In the genomic region with DNA sequence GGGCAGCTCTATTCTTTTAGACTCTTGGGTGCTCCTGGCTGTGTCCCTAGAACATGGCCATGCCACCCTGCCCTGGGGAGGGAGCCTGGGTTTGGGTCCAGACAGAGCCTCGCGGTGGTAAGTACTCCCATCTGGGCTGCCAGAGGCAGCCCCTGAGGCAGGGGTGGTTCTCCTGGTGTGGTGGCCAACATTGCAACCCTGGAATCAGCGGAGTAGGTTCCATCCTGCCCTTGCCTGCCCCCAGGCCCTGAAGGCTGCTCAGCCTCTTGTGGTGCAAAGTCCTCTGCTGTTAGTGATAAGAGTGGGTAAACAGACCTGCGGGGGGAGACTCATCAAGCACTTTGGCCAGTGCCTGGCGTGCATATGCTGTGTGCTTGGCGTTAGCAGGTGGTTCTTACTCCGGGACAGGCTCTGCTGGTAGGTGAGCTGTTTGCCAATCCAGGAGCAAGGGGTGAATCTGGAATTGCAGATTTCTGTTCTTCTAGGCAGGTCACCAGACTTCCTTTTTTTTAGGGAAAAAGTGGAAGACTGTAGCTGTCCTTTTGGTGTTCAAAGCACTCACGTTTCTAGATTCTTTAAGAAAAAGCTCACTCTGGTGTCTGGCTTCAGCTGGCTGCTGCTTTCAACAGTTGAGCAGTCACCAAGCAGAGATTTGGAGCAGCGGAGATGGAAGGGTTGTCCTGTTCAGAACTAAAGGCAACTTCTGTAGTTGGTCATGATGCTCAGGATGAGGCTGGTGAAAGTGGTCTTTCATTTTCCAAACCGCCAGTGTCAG, we compare ENCODE assay signal across 11 cellular contexts. TPM values are rescaled to one million over a fixed set of nuclear protein-coding genes. Genes with fewer than 3 reads are reported as not detected.
A peak's percentile ranks its signal among the peaks of the same experiment; 100 is the strongest.
DNase-seq lines count a peak whose midpoint lies in the region; ATAC-seq and TF ChIP-seq lines count a peak whose summit lies in the region.
"Had no signal": no experiment of that assay in that cellular context is flagged by ENCODE, and none has a peak within 500 bp of the region (broad histone marks: within the 10 kb centered on the region; RNA-seq: fewer than 3 reads in every experiment).

No MANE protein-coding gene starts in this region.

- H3K4me1 ChIP-seq in KMS-11 (ENCODE audit: low read depth, poor library complexity, severe bottlenecking): peaks cover 22% of the 10 kb centered on the region
- peaks cover 81% of the 10 kb centered on the region for H3K4me1 ChIP-seq in body of pancreas
- H3K4me1 ChIP-seq in mucosa of rectum (ENCODE audit: control insufficient read depth in 2 of 2, insufficient read depth in 2 of 2, low read length in 2 of 2): peaks cover 42 to 50% of the 10 kb centered on the region in 2 donors
- peaks cover 45% of the 10 kb centered on the region for H3K4me1 ChIP-seq in effector memory CD4-positive, alpha-beta T cell (ENCODE audit: control insufficient read depth, insufficient read depth, low read length, poor library complexity, severe bottlenecking)

- peaks cover 61% of the 10 kb centered on the region for H3K79me2 ChIP-seq in KMS-11 (ENCODE audit: insufficient read depth, low read depth)

- H3K4me3 ChIP-seq in KMS-11 (IDR thresholded peaks at IDR 0.05; ENCODE audit: insufficient read depth, low read depth, low read length) (no peak overlapping the region), body of pancreas (no peak overlapping the region), mucosa of rectum (ENCODE audit: low read length in 2 of 2) (peak overlapping the region; percentile 20 to 56)
- no peak overlapping the region for H3K4me3 ChIP-seq in effector memory CD4-positive, alpha-beta T cell (ENCODE audit: insufficient read depth, low read depth, low read length, poor library complexity, severe bottlenecking)

- no peaks in the 10 kb centered on the region for H3K9me3 ChIP-seq in body of pancreas
- H3K9me3 ChIP-seq in mucosa of rectum (ENCODE audit: control insufficient read depth in 2 of 2, low read length in 2 of 2): no peaks in the 10 kb centered on the region
- no peaks in the 10 kb centered on the region for H3K9me3 ChIP-seq in effector memory CD4-positive, alpha-beta T cell (ENCODE audit: control insufficient read depth, low read length)

- peak; percentile 87 for DNase-seq in COLO668 (lab: John Stamatoyannopoulos, UW; ENCODE audit: unreplicated experiment)
- peak; percentile 87 to 95 (median 92) for DNase-seq in body of pancreas
- DNase-seq in DMS114 treated with DMSO at 0.1 percent for 48 hours (lab: John Stamatoyannopoulos, UW; ENCODE audit: unreplicated experiment): no peak
- no peak for DNase-seq in effector memory CD4-positive, alpha-beta T cell
- no peak for DNase-seq in occipital lobe (lab: John Stamatoyannopoulos, UW)
- DNase-seq: activated naive CD8-positive, alpha-beta T cell treated with anti-CD3 and anti-CD28 coated beads, Interleukin-2, amount 10 ng/mL, durations not matched to agents 7 days and 5 days; SIG-M5; stimulated activated naive B cell treated with anti-CD40 and anti-IgM and Interleukin-4, amounts not matched to agents 10 μg/mL and 1 μg/mL and 100 μg/mL, for 72 hours had no signal

- TF ChIP-seq CTCF in KMS-11 (conservative IDR thresholded peaks at IDR 0.05; ENCODE audit: low read depth, low read length): no peak
- TF ChIP-seq CTCF in body of pancreas (IDR thresholded peaks at IDR 0.05): peak in 2 of 7 experiments; percentile 10 to 33

- TF ChIP-seq POLR2A in body of pancreas (IDR thresholded peaks at IDR 0.05): peak in 2 of 3 donors; percentile 43 to 50

- intact Hi-C loops in body of pancreas (cut with DNase I): no loop called here

- H3K4me2 ChIP-seq in KMS-11: peak overlapping the region; percentile 96; the same call in 1 of the 2 replicates

- H3K36me3 ChIP-seq in KMS-11 (ENCODE audit: insufficient read depth): no peaks in the 10 kb centered on the region
- no peaks in the 10 kb centered on the region for H3K36me3 ChIP-seq in body of pancreas (replicated peaks in 1 of 2; ENCODE audit: insufficient read depth in 1 of 2, low read depth in 2 of 2)
- peaks cover 5 to 21% of the 10 kb centered on the region in 2 donors for H3K36me3 ChIP-seq in mucosa of rectum (ENCODE audit: control insufficient read depth in 2 of 2, insufficient read depth in 2 of 2, low read length in 2 of 2)
- H3K36me3 ChIP-seq in effector memory CD4-positive, alpha-beta T cell (ENCODE audit: control insufficient read depth, insufficient read depth, low read length): peaks cover 10% of the 10 kb centered on the region

- no peak overlapping the region for H3K9ac ChIP-seq in KMS-11
- peak overlapping the region in 1 of 2 donors; percentile 14 for H3K9ac ChIP-seq in mucosa of rectum (ENCODE audit: low read depth in 1 of 2, low read length in 2 of 2)

- no peak overlapping the region for H2AFZ ChIP-seq in KMS-11 (ENCODE audit: low read depth)

- no peak overlapping the region for H3K27ac ChIP-seq in KMS-11
- peak overlapping the region; percentile 34 to 94 (median 52) for H3K27ac ChIP-seq in body of pancreas
- peak overlapping the region; percentile 32 to 42 for H3K27ac ChIP-seq in mucosa of rectum (ENCODE audit: low read depth in 2 of 2, low read length in 2 of 2)
- H3K27ac ChIP-seq in effector memory CD4-positive, alpha-beta T cell (ENCODE audit: insufficient read depth, low read length, poor library complexity, severe bottlenecking): no peak overlapping the region

- H4K20me1 ChIP-seq in KMS-11 (ENCODE audit: insufficient read depth): peaks cover 8% of the 10 kb centered on the region; the same call in 1 of the 2 replicates

- ATAC-seq in body of pancreas: peak; percentile 53
- no peak for ATAC-seq in HG03521 (IDR thresholded peaks at IDR 0.05; ENCODE audit: unreplicated experiment)
- ATAC-seq: stimulated activated naive B cell treated with anti-CD40 and anti-IgM and Interleukin-4, amounts not matched to agents 10 μg/mL and 1 μg/mL and 100 μg/mL, for 72 hours had no signal

- WGBS in body of pancreas, 2 donors: 19 to 35% methylated on average over 8 to 10 of the region's 10 CpGs

- H3K27me3 ChIP-seq in KMS-11 (ENCODE audit: insufficient read depth, low read depth) (no peaks in the 10 kb centered on the region), body of pancreas (no peaks in the 10 kb centered on the region), mucosa of rectum (ENCODE audit: control insufficient read depth in 2 of 2, insufficient read depth in 2 of 2, low read length in 2 of 2) (no peaks in the 10 kb centered on the region)
- H3K27me3 ChIP-seq in effector memory CD4-positive, alpha-beta T cell (replicated peaks; ENCODE audit: control insufficient read depth, insufficient read depth, low read length, poor library complexity, severe bottlenecking): no peaks in the 10 kb centered on the region

RNA-seq across cellular contexts. Expression of gene CNNM3, which starts 3.2 kb away (rescaled TPM):
- total RNA-seq in body of pancreas (10 to 100 TPM; 18.2 to 57.7 TPM), occipital lobe (8.3 TPM)

RNA-seq across cellular contexts. Expression of gene ANKRD23, which starts 24.5 kb away (rescaled TPM):
- 10 to 100 TPM in 1 of 2 donors, 1 to 10 TPM in 1; 4.2 to 12.9 TPM for total RNA-seq in body of pancreas
- 5.9 TPM for total RNA-seq in occipital lobe

RNA-seq across cellular contexts. Expression of gene ANKRD39, which starts 38.5 kb away (rescaled TPM):
- 10 to 100 TPM in 1 of 2 donors, 1 to 10 TPM in 1; 2.3 to 14.3 TPM for total RNA-seq in body of pancreas
- total RNA-seq in occipital lobe: 8.0 TPM

RNA-seq across cellular contexts. Expression of gene SEMA4C, which starts 50.6 kb away (rescaled TPM):
- total RNA-seq in body of pancreas: 10 to 100 TPM; 11.2 to 13.7 TPM
- total RNA-seq in occipital lobe: 54.9 TPM

RNA-seq across cellular contexts. Expression of gene CNNM4, which starts 58.6 kb away (rescaled TPM):
- 1 to 10 TPM; 4.3 to 7.8 TPM for total RNA-seq in body of pancreas
- 8.1 TPM for total RNA-seq in occipital lobe

Comparison
In these comparisons a context has a peak if more than half of its experiments do, and no peak if none do; other contexts are left out.
1. DNase-seq: peak in COLO668 (single experiment) and body of pancreas (4 of 4); none in DMS114 treated with DMSO at 0.1 percent for 48 hours (single experiment), effector memory CD4-positive, alpha-beta T cell (0 of 3) and occipital lobe (single experiment).
2. H3K27ac ChIP-seq: peak in body of pancreas (4 of 4) and mucosa of rectum (2 of 2); none in KMS-11 (single experiment) and effector memory CD4-positive, alpha-beta T cell (single experiment).
3. H3K4me3 ChIP-seq: peak in mucosa of rectum (2 of 2); none in KMS-11 (single experiment), body of pancreas (0 of 2) and effector memory CD4-positive, alpha-beta T cell (single experiment).